Comparison of ENCODE assay signal across 21 cellular contexts in genomic region chr6:167157867-167158266, GRCh38. TPM values are rescaled to one million over a fixed set of nuclear protein-coding genes. Genes with fewer than 3 reads are reported as not detected.
DNase-seq lines count a peak whose midpoint lies in the region; ATAC-seq, FAIRE-seq and TF ChIP-seq lines count a peak whose summit lies in the region.
"Had no signal": no experiment of that assay in that cellular context is flagged by ENCODE, and none has a peak within 500 bp of the region (broad histone marks: within the 10 kb centered on the region; RNA-seq: fewer than 3 reads in every experiment).

TSS of gene GPR31 (minus strand) at chr6:167157980. CDS start at chr6:167157831, 149 bp downstream.

- in situ Hi-C loops in GM12878 (cut with MboI) = no loop called here

- H3K27ac Mint-ChIP-seq in IgD-negative memory B cell (peak within 1 kb of the TSS in 2 of 3 donors; percentile 16 to 20), nephron progenitor cell (peak within 1 kb of the TSS; percentile 20)

- POLR2A ChIA-PET in GM12878 (lab: Charles Lee) = no interaction called here

- H3K9me3 Mint-ChIP-seq in IgD-negative memory B cell (no peaks in the 10 kb centered on the region), nephron progenitor cell (no peaks in the 10 kb centered on the region)

- SMC1A ChIA-PET in GM12878 (lab: Charles Lee; ENCODE audit: uncharacterized antibody, unreplicated experiment) = no interaction called here

- RAD21 ChIA-PET in GM12878 (lab: Charles Lee; ENCODE audit: unreplicated experiment) = no interaction called here

- intact Hi-C loops in GM12878 (cut with micrococcal nuclease; ENCODE audit: unreplicated experiment) (loop anchor here (10.0 kb wide), 1 partner anchor 813 kb away; the partner anchor contains the start of gene SFT2D1), sciatic nerve (cut with DNase I) (no loop called here)

- H3K4me3 Mint-ChIP-seq in IgD-negative memory B cell (peak within 1 kb of the TSS in 3 of 4 donors; percentile 5 to 62 (median 49)), nephron progenitor cell (no peak within 1 kb of the TSS)

- H3K4me3 ChIP-seq in BLaER1 (no peak within 1 kb of the TSS), GM12878 (no peak within 1 kb of the TSS)
- H3K4me3 ChIP-seq: GM23248 had no signal

- CTCF ChIA-PET in GM12878 (lab: Yijun Ruan, JAX) = no interaction called here

- H3K36me3 Mint-ChIP-seq in IgD-negative memory B cell (no peaks in the 10 kb centered on the region), nephron progenitor cell (ENCODE audit: low read depth) (no peaks in the 10 kb centered on the region)

- TF ChIP-seq RAD21 in GM12878 (IDR thresholded peaks at IDR 0.05; ENCODE audit: insufficient read depth, low read depth, low read length) = no peak

- TF ChIP-seq EP300 in GM12878 (IDR thresholded peaks at IDR 0.05; ENCODE audit: borderline replicate concordance in 1 of 2, control insufficient read depth in 1 of 2, low read depth in 2 of 2, low read length in 2 of 2) = no peak

- no peaks in the 10 kb centered on the region for H3K9me3 ChIP-seq in BLaER1
- no peaks in the 10 kb centered on the region for H3K9me3 ChIP-seq in GM12878 (replicated peaks; ENCODE audit: control insufficient read depth, insufficient read depth, low read length)
- H3K9me3 ChIP-seq: BE2C had no signal

- H3K36me3 ChIP-seq in BLaER1 (no peaks in the 10 kb centered on the region), GM12878 (ENCODE audit: control insufficient read depth in 2 of 2, insufficient read depth in 2 of 2, low read length in 1 of 2) (no peaks in the 10 kb centered on the region)
- H3K36me3 ChIP-seq: BE2C had no signal

- BruUV-seq in GM12878 (replicated peaks; lab: Mats Ljungman, UMichigan) = no TSS peak

- ATAC-seq in GM12878 = no peak
- ATAC-seq in sciatic nerve = no peak
- ATAC-seq in HG02981 (IDR thresholded peaks at IDR 0.05; ENCODE audit: unreplicated experiment) = no peak

- no peaks in the 10 kb centered on the region for H3K27me3 ChIP-seq in BLaER1
- no peaks in the 10 kb centered on the region; a peak in 1 of 4 replicates for H3K27me3 ChIP-seq in GM12878 (replicated peaks in 1 of 2; ENCODE audit: control insufficient read depth in 2 of 2, insufficient read depth in 2 of 2, low read length in 1 of 2)
- H3K27me3 ChIP-seq: BE2C had no signal

- H3K9ac ChIP-seq in BLaER1 (no peak within 1 kb of the TSS), GM12878 (ENCODE audit: control insufficient read depth, insufficient read depth, low read length) (no peak within 1 kb of the TSS)
- H3K9ac ChIP-seq: GM23248 had no signal

- no peak for FAIRE-seq in GM12878 (lab: Jason Lieb, UNC)

- TF ChIP-seq POLR2A in GM12878 (IDR thresholded peaks at IDR 0.05; ENCODE audit: low read depth, low read length) = no peak

- DNase-seq in GM12878 (ENCODE audit: low read depth, low spot score) (no peak), nephron progenitor cell (no peak), sciatic nerve (ENCODE audit: low spot score) (no peak), SK-N-DZ (ENCODE audit: low spot score) (no peak)
- DNase-seq: BE2C, DMS 273 treated with DMSO at 0.1 percent for 48 hours, GM23248, KG1, NCI-H1105 treated with DMSO at 0.1 percent for 48 hours, NCI-H1930, NCI-H2171, NCI-H446 treated with DMSO at 0.1 percent for 48 hours, NCI-H748 treated with DMSO at 0.1 percent for 48 hours, SIG-M5 had no signal

- TF ChIP-seq CTCF in GM12878 (IDR thresholded peaks at IDR 0.05 in 2 of 3, conservative IDR thresholded peaks at IDR 0.05 in 1 of 3; ENCODE audit: control insufficient read depth in 2 of 3, extremely low read depth in 1 of 3, insufficient read depth in 1 of 3, low read depth in 3 of 3, low read length in 3 of 3) (no peak), nephron progenitor cell (IDR thresholded peaks at IDR 0.05) (no peak)

- H3K4me1 Mint-ChIP-seq in IgD-negative memory B cell (peaks cover 20 to 23% (median 21%) of the 10 kb centered on the region in 3 donors), nephron progenitor cell (peaks cover 6% of the 10 kb centered on the region)

- H2AFZ ChIP-seq in GM12878 (ENCODE audit: control insufficient read depth, low read depth, low read length) = no peak within 1 kb of the TSS
- H2AFZ ChIP-seq: GM23248 had no signal

- H3K4me2 ChIP-seq in BLaER1 = peak within 1 kb of the TSS; percentile 63
- H3K4me2 ChIP-seq in GM12878 (ENCODE audit: control insufficient read depth, insufficient read depth) = no peak within 1 kb of the TSS

- no peak within 1 kb of the TSS for H3K27ac ChIP-seq in BLaER1
- H3K27ac ChIP-seq in GM12878 (ENCODE audit: control insufficient read depth, insufficient read depth) = no peak within 1 kb of the TSS
- H3K27ac ChIP-seq: GM23248, HL-60 had no signal

- H3K4me1 ChIP-seq in BLaER1 (peaks cover 15% of the 10 kb centered on the region), GM12878 (ENCODE audit: control insufficient read depth, insufficient read depth, low read length) (peaks cover 10% of the 10 kb centered on the region)
- H3K4me1 ChIP-seq: BE2C had no signal

- H3K27me3 Mint-ChIP-seq in IgD-negative memory B cell = no peaks in the 10 kb centered on the region
- peaks cover 13% of the 10 kb centered on the region for H3K27me3 Mint-ChIP-seq in nephron progenitor cell (ENCODE audit: low read depth, poor library complexity)

- H4K20me1 ChIP-seq in BLaER1 (no peaks in the 10 kb centered on the region), GM12878 (ENCODE audit: control insufficient read depth, insufficient read depth) (no peaks in the 10 kb centered on the region)

- no peaks in the 10 kb centered on the region for H3K79me2 ChIP-seq in GM12878 (ENCODE audit: control insufficient read depth, insufficient read depth, low read length)

- WGBS in GM12878 (ENCODE audit: insufficient coverage, insufficient replicate concordance, low lambda C conversion rate, missing lambda C conversion rate) = 20% methylated on average over 4 of the region's 4 CpGs

TF ChIP-seq in GM12878, 131 proteins besides CTCF, POLR2A, EP300 and RAD21:
- TF ChIP-seq ESRRA (IDR thresholded peaks at IDR 0.05; ENCODE audit: low read length) (no peak), IKZF2 (IDR thresholded peaks at IDR 0.05) (0 out of 4 replicates have a peak, but pooled peaks of 1 of the 2 experiments have one; percentile 15), NBN (IDR thresholded peaks at IDR 0.05) (no peak), NFIC (IDR thresholded peaks at IDR 0.05; ENCODE audit: low read depth, low read length) (no peak), POLR2AphosphoS2 (IDR thresholded peaks at IDR 0.05; ENCODE audit: low read depth, low read length) (no peak), SPI1 (IDR thresholded peaks at IDR 0.05; ENCODE audit: borderline replicate concordance, insufficient read depth, low read depth, low read length) (peak; percentile 83; the same call in 1 of the 2 replicates), EZH2 (IDR thresholded peaks at IDR 0.05; ENCODE audit: borderline replicate concordance, control insufficient read depth, low read depth, low read length) (no peak), ZNF622 (IDR thresholded peaks at IDR 0.05) (no peak), POU2F2 (IDR thresholded peaks at IDR 0.05; ENCODE audit: borderline replicate concordance, low read depth, low read length) (no peak)
- TF ChIP-seq, protein P1, sequence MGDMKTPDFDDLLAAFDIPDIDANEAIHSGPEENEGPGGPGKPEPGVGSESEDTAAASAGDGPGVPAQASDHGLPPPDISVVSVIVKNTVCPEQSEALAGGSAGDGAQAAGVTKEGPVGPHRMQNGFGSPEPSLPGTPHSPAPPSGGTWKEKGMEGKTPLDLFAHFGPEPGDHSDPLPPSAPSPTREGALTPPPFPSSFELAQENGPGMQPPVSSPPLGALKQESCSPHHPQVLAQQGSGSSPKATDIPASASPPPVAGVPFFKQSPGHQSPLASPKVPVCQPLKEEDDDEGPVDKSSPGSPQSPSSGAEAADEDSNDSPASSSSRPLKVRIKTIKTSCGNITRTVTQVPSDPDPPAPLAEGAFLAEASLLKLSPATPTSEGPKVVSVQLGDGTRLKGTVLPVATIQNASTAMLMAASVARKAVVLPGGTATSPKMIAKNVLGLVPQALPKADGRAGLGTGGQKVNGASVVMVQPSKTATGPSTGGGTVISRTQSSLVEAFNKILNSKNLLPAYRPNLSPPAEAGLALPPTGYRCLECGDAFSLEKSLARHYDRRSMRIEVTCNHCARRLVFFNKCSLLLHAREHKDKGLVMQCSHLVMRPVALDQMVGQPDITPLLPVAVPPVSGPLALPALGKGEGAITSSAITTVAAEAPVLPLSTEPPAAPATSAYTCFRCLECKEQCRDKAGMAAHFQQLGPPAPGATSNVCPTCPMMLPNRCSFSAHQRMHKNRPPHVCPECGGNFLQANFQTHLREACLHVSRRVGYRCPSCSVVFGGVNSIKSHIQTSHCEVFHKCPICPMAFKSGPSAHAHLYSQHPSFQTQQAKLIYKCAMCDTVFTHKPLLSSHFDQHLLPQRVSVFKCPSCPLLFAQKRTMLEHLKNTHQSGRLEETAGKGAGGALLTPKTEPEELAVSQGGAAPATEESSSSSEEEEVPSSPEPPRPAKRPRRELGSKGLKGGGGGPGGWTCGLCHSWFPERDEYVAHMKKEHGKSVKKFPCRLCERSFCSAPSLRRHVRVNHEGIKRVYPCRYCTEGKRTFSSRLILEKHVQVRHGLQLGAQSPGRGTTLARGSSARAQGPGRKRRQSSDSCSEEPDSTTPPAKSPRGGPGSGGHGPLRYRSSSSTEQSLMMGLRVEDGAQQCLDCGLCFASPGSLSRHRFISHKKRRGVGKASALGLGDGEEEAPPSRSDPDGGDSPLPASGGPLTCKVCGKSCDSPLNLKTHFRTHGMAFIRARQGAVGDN (IDR thresholded peaks at IDR 0.05) = no peak
TF ChIP-seq in GM12878: peak in this region for 2.

RNA-seq across cellular contexts. Expression of gene GPR31, which starts in this region (rescaled TPM):
- polyA plus RNA-seq in IgD-negative memory B cell = not detected
- not detected in 2 replicates for total RNA-seq in GM12878 (2013; cell fraction: nucleolus; rRNA removed)
- not detected in 2 replicates for total RNA-seq in GM12878 (2014; rRNA removed)
- total RNA-seq in GM12878 (2014; rRNA removed; fragmentation: Illumina TruSeq; extraction: Trizol) = not detected in 2 replicates
- not detected in 2 replicates for total RNA-seq in GM12878 (2021)
- not detected for polyA plus RNA-seq in GM12878 (2011; ENCODE audit: low read depth)
- polyA plus RNA-seq in GM12878 (2011; rRNA removed) = not detected in 2 replicates
- not detected in 2 replicates for polyA plus RNA-seq in GM12878 (2011; cell fraction: cytosol; rRNA removed)
- polyA plus RNA-seq in GM12878 (2011; cell fraction: nucleus; rRNA removed) = not detected in 2 replicates
- polyA plus RNA-seq in GM12878 (2012) = not detected in 2 replicates
- polyA plus RNA-seq in GM12878 (2014; fragmentation: Illumina TruSeq; extraction: Trizol) = not detected in 2 replicates
- not detected for polyA plus RNA-seq in GM12878 (2014; fragmentation: Nextera tagmentation; extraction: Ambion mirVana)
- polyA plus RNA-seq in GM12878 (2014; rRNA removed) = not detected in 2 replicates
- polyA plus RNA-seq in GM12878 (2016; fragmentation: Nextera tagmentation; extraction: Ambion mirVana) = not detected
- polyA minus RNA-seq in GM12878 (2011; rRNA and poly(A)+ RNA removed) = not detected in 2 replicates
- polyA minus RNA-seq in GM12878 (2011; cell fraction: cytosol; rRNA and poly(A)+ RNA removed) = not detected in 2 replicates
- polyA minus RNA-seq in GM12878 (2011; cell fraction: nucleus; rRNA and poly(A)+ RNA removed) = not detected in 2 replicates
- total RNA-seq in sciatic nerve = not detected
- not detected in 2 replicates for polyA plus RNA-seq in SK-N-DZ (2014; cell fraction: cytosol; rRNA removed)
- polyA plus RNA-seq in SK-N-DZ (2014; cell fraction: nucleus; rRNA removed) = not detected in 2 replicates
- total RNA-seq: A673, GM23248, M059J, RPMI7951 had no signal
- polyA plus RNA-seq: GM23248 had no signal
